In the genomic region with DNA sequence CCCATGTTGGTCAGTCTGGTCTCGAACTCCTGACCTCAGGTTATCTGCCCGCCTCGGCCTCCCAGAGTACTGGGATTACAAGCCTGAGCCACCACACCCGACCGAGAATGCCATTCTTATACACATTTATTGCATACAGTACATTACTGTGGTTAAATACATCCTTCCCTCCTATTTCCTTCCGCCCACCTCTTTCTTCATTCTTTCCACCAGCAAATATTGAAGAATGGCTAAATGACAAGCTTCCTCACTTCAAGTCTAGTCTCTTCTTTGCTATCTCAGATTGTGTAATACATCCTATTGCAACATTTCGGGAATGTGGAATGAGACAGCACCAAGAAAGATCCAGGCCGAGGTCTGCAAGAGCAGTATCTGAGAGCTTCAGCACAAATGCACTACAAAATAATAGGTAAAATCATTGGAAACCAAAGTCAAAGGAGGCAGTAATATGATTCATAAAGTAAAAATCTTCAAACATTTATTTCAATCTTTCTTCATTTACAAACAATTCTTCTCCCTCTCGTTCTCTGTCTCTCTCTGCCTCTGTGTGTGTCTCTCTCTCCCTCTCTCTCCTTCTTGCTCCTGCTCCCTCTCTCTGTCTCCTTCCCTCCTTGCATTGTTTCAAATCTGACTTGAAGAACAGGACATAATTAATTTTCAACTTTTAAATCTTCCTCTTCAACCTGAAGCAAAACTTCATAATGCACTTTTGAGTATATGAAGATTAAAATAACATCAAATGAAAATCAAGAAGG, we compare ENCODE assay signal across 1 cellular context.
TF ChIP-seq lines count a peak whose summit lies in the region.

No MANE protein-coding gene starts in this region.

TF ChIP-seq in HepG2, 621 proteins besides CTCF, POLR2A, EP300 and RAD21 (continued from another document and continues in another):
- TF ChIP-seq ZNF569 (CRISPR knock-in tag; IDR thresholded peaks at IDR 0.05; ENCODE audit: borderline replicate concordance), result no peak
- TF ChIP-seq, protein P1, sequence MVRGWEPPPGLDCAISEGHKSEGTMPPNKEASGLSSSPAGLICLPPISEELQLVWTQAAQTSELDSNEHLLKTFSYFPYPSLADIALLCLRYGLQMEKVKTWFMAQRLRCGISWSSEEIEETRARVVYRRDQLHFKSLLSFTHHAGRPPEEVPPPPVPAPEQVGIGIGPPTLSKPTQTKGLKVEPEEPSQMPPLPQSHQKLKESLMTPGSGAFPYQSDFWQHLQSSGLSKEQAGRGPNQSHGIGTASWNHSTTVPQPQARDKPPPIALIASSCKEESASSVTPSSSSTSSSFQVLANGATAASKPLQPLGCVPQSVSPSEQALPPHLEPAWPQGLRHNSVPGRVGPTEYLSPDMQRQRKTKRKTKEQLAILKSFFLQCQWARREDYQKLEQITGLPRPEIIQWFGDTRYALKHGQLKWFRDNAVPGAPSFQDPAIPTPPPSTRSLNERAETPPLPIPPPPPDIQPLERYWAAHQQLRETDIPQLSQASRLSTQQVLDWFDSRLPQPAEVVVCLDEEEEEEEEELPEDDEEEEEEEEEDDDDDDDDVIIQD (CRISPR knock-in tag; IDR thresholded peaks at IDR 0.05; ENCODE audit: low read depth), result peak; percentile 97
- TF ChIP-seq IRF2 (CRISPR knock-in tag; IDR thresholded peaks at IDR 0.05), result peak; percentile 53; the same call in 1 of the 2 replicates
- no peak for TF ChIP-seq TCF7L2 (IDR thresholded peaks at IDR 0.05; ENCODE audit: low read depth, low read length)
- peak; percentile 72 for TF ChIP-seq THAP11 (CRISPR knock-in tag; IDR thresholded peaks at IDR 0.05)
- TF ChIP-seq KAT8 (CRISPR knock-in tag; IDR thresholded peaks at IDR 0.05), result peak; percentile 78
- no peak for TF ChIP-seq JUN (CRISPR knock-in tag; IDR thresholded peaks at IDR 0.05)
- TF ChIP-seq GTF3A (CRISPR knock-in tag; conservative IDR thresholded peaks at IDR 0.05), result no peak
- TF ChIP-seq KLF13 (CRISPR knock-in tag; IDR thresholded peaks at IDR 0.05), result no peak
- TF ChIP-seq, protein P2, sequence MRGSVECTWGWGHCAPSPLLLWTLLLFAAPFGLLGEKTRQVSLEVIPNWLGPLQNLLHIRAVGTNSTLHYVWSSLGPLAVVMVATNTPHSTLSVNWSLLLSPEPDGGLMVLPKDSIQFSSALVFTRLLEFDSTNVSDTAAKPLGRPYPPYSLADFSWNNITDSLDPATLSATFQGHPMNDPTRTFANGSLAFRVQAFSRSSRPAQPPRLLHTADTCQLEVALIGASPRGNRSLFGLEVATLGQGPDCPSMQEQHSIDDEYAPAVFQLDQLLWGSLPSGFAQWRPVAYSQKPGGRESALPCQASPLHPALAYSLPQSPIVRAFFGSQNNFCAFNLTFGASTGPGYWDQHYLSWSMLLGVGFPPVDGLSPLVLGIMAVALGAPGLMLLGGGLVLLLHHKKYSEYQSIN (CRISPR knock-in tag; IDR thresholded peaks at IDR 0.05; ENCODE audit: borderline replicate concordance), result no peak
- no peak for TF ChIP-seq CENPX (CRISPR knock-in tag; IDR thresholded peaks at IDR 0.05)
- TF ChIP-seq KMT2A (CRISPR knock-in tag; IDR thresholded peaks at IDR 0.05), result 0 out of 2 replicates have a peak, but pooled peaks have one; percentile 44
- TF ChIP-seq FIP1L1 (IDR thresholded peaks at IDR 0.05; ENCODE audit: borderline replicate concordance, insufficient read depth, low read depth, low read length), result no peak
- TF ChIP-seq MBNL3 (CRISPR knock-in tag; conservative IDR thresholded peaks at IDR 0.05), result no peak
- TF ChIP-seq PHF20 (CRISPR knock-in tag; IDR thresholded peaks at IDR 0.05), result no peak
- TF ChIP-seq, protein P3, sequence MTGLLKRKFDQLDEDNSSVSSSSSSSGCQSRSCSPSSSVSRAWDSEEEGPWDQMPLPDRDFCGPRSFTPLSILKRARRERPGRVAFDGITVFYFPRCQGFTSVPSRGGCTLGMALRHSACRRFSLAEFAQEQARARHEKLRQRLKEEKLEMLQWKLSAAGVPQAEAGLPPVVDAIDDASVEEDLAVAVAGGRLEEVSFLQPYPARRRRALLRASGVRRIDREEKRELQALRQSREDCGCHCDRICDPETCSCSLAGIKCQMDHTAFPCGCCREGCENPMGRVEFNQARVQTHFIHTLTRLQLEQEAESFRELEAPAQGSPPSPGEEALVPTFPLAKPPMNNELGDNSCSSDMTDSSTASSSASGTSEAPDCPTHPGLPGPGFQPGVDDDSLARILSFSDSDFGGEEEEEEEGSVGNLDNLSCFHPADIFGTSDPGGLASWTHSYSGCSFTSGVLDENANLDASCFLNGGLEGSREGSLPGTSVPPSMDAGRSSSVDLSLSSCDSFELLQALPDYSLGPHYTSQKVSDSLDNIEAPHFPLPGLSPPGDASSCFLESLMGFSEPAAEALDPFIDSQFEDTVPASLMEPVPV (CRISPR knock-in tag; IDR thresholded peaks at IDR 0.05), result no peak
- TF ChIP-seq ZNF556 (CRISPR knock-in tag; IDR thresholded peaks at IDR 0.05; ENCODE audit: borderline replicate concordance), result no peak
- TF ChIP-seq ZNF75D (CRISPR knock-in tag; IDR thresholded peaks at IDR 0.05; ENCODE audit: borderline replicate concordance), result no peak
- TF ChIP-seq RFXAP (CRISPR knock-in tag; IDR thresholded peaks at IDR 0.05; ENCODE audit: borderline replicate concordance), result no peak
- TF ChIP-seq, protein P4, sequence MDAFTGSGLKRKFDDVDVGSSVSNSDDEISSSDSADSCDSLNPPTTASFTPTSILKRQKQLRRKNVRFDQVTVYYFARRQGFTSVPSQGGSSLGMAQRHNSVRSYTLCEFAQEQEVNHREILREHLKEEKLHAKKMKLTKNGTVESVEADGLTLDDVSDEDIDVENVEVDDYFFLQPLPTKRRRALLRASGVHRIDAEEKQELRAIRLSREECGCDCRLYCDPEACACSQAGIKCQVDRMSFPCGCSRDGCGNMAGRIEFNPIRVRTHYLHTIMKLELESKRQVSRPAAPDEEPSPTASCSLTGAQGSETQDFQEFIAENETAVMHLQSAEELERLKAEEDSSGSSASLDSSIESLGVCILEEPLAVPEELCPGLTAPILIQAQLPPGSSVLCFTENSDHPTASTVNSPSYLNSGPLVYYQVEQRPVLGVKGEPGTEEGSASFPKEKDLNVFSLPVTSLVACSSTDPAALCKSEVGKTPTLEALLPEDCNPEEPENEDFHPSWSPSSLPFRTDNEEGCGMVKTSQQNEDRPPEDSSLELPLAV (CRISPR knock-in tag; conservative IDR thresholded peaks at IDR 0.05; ENCODE audit: low read depth), result no peak
- no peak for TF ChIP-seq IKZF1 (IDR thresholded peaks at IDR 0.05)
- no peak for TF ChIP-seq SALL2 (CRISPR knock-in tag; IDR thresholded peaks at IDR 0.05)
- TF ChIP-seq, protein P5, sequence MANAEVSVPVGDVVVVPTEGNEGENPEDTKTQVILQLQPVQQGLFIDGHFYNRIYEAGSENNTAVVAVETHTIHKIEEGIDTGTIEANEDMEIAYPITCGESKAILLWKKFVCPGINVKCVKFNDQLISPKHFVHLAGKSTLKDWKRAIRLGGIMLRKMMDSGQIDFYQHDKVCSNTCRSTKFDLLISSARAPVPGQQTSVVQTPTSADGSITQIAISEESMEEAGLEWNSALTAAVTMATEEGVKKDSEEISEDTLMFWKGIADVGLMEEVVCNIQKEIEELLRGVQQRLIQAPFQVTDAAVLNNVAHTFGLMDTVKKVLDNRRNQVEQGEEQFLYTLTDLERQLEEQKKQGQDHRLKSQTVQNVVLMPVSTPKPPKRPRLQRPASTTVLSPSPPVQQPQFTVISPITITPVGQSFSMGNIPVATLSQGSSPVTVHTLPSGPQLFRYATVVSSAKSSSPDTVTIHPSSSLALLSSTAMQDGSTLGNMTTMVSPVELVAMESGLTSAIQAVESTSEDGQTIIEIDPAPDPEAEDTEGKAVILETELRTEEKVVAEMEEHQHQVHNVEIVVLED (CRISPR knock-in tag; IDR thresholded peaks at IDR 0.05; ENCODE audit: borderline replicate concordance), result no peak
- no peak; the same call in 1 of the 2 replicates for TF ChIP-seq FOXJ3 (CRISPR knock-in tag; IDR thresholded peaks at IDR 0.05; ENCODE audit: borderline replicate concordance)
- no peak for TF ChIP-seq ZSCAN20 (CRISPR knock-in tag; IDR thresholded peaks at IDR 0.05; ENCODE audit: borderline replicate concordance)
- no peak for TF ChIP-seq PAWR (CRISPR knock-in tag; IDR thresholded peaks at IDR 0.05; ENCODE audit: borderline replicate concordance)
- TF ChIP-seq ZNF674 (CRISPR knock-in tag; IDR thresholded peaks at IDR 0.05; ENCODE audit: low read depth), result no peak
- no peak for TF ChIP-seq ZC3H13 (CRISPR knock-in tag; IDR thresholded peaks at IDR 0.05)
- TF ChIP-seq MAFG (CRISPR knock-in tag; IDR thresholded peaks at IDR 0.05), result no peak
- no peak for TF ChIP-seq MEIS1 (CRISPR knock-in tag; IDR thresholded peaks at IDR 0.05; ENCODE audit: borderline replicate concordance)
- TF ChIP-seq, protein P6, sequence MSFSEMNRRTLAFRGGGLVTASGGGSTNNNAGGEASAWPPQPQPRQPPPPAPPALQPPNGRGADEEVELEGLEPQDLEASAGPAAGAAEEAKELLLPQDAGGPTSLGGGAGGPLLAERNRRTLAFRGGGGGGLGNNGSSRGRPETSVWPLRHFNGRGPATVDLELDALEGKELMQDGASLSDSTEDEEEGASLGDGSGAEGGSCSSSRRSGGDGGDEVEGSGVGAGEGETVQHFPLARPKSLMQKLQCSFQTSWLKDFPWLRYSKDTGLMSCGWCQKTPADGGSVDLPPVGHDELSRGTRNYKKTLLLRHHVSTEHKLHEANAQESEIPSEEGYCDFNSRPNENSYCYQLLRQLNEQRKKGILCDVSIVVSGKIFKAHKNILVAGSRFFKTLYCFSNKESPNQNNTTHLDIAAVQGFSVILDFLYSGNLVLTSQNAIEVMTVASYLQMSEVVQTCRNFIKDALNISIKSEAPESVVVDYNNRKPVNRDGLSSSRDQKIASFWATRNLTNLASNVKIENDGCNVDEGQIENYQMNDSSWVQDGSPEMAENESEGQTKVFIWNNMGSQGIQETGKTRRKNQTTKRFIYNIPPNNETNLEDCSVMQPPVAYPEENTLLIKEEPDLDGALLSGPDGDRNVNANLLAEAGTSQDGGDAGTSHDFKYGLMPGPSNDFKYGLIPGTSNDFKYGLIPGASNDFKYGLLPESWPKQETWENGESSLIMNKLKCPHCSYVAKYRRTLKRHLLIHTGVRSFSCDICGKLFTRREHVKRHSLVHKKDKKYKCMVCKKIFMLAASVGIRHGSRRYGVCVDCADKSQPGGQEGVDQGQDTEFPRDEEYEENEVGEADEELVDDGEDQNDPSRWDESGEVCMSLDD (CRISPR knock-in tag; IDR thresholded peaks at IDR 0.05; ENCODE audit: borderline replicate concordance), result no peak
- peak; percentile 52; the same call in 1 of the 2 replicates for TF ChIP-seq ELF3 (CRISPR knock-in tag; IDR thresholded peaks at IDR 0.05)
- no peak for TF ChIP-seq FLYWCH1 (CRISPR knock-in tag; IDR thresholded peaks at IDR 0.05)
- peak; percentile 97 for TF ChIP-seq GATAD2A (CRISPR knock-in tag; IDR thresholded peaks at IDR 0.05)
- TF ChIP-seq ZNF629 (CRISPR knock-in tag; conservative IDR thresholded peaks at IDR 0.05), result no peak
- peak; percentile 84 for TF ChIP-seq ZMYM4 (CRISPR knock-in tag; IDR thresholded peaks at IDR 0.05)
- TF ChIP-seq, protein P7, sequence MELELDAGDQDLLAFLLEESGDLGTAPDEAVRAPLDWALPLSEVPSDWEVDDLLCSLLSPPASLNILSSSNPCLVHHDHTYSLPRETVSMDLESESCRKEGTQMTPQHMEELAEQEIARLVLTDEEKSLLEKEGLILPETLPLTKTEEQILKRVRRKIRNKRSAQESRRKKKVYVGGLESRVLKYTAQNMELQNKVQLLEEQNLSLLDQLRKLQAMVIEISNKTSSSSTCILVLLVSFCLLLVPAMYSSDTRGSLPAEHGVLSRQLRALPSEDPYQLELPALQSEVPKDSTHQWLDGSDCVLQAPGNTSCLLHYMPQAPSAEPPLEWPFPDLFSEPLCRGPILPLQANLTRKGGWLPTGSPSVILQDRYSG (CRISPR knock-in tag; IDR thresholded peaks at IDR 0.05), result no peak
- no peak for TF ChIP-seq FOXA1 (IDR thresholded peaks at IDR 0.05)
- TF ChIP-seq FOXA1 (CRISPR knock-in tag; IDR thresholded peaks at IDR 0.05), result no peak
- TF ChIP-seq CHCHD3 (CRISPR knock-in tag; IDR thresholded peaks at IDR 0.05), result no peak
- TF ChIP-seq, protein P8, sequence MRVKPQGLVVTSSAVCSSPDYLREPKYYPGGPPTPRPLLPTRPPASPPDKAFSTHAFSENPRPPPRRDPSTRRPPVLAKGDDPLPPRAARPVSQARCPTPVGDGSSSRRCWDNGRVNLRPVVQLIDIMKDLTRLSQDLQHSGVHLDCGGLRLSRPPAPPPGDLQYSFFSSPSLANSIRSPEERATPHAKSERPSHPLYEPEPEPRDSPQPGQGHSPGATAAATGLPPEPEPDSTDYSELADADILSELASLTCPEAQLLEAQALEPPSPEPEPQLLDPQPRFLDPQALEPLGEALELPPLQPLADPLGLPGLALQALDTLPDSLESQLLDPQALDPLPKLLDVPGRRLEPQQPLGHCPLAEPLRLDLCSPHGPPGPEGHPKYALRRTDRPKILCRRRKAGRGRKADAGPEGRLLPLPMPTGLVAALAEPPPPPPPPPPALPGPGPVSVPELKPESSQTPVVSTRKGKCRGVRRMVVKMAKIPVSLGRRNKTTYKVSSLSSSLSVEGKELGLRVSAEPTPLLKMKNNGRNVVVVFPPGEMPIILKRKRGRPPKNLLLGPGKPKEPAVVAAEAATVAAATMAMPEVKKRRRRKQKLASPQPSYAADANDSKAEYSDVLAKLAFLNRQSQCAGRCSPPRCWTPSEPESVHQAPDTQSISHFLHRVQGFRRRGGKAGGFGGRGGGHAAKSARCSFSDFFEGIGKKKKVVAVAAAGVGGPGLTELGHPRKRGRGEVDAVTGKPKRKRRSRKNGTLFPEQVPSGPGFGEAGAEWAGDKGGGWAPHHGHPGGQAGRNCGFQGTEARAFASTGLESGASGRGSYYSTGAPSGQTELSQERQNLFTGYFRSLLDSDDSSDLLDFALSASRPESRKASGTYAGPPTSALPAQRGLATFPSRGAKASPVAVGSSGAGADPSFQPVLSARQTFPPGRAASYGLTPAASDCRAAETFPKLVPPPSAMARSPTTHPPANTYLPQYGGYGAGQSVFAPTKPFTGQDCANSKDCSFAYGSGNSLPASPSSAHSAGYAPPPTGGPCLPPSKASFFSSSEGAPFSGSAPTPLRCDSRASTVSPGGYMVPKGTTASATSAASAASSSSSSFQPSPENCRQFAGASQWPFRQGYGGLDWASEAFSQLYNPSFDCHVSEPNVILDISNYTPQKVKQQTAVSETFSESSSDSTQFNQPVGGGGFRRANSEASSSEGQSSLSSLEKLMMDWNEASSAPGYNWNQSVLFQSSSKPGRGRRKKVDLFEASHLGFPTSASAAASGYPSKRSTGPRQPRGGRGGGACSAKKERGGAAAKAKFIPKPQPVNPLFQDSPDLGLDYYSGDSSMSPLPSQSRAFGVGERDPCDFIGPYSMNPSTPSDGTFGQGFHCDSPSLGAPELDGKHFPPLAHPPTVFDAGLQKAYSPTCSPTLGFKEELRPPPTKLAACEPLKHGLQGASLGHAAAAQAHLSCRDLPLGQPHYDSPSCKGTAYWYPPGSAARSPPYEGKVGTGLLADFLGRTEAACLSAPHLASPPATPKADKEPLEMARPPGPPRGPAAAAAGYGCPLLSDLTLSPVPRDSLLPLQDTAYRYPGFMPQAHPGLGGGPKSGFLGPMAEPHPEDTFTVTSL (CRISPR knock-in tag; IDR thresholded peaks at IDR 0.05; ENCODE audit: borderline replicate concordance), result no peak
- TF ChIP-seq HNF4A (CRISPR knock-in tag; IDR thresholded peaks at IDR 0.05), result peak; percentile 35; the same call in 1 of the 2 replicates
- TF ChIP-seq ZMYM2 (CRISPR knock-in tag; IDR thresholded peaks at IDR 0.05), result peak; percentile 73; the same call in 1 of the 2 replicates
- no peak for TF ChIP-seq U2AF2 (IDR thresholded peaks at IDR 0.05; ENCODE audit: low read depth, low read length)
- no peak for TF ChIP-seq ARNTL (CRISPR knock-in tag; IDR thresholded peaks at IDR 0.05)
- TF ChIP-seq SMARCC2 (IDR thresholded peaks at IDR 0.05), result no peak
- peak; percentile 11; the same call in 1 of the 2 replicates for TF ChIP-seq STAG1 (CRISPR knock-in tag; IDR thresholded peaks at IDR 0.05)
- peak; percentile 92 for TF ChIP-seq HMG20A (CRISPR knock-in tag; IDR thresholded peaks at IDR 0.05; ENCODE audit: borderline replicate concordance)
- TF ChIP-seq DR1 (CRISPR knock-in tag; IDR thresholded peaks at IDR 0.05), result no peak
